Comparison of ENCODE assay signal across 33 cellular contexts in the genomic region with DNA sequence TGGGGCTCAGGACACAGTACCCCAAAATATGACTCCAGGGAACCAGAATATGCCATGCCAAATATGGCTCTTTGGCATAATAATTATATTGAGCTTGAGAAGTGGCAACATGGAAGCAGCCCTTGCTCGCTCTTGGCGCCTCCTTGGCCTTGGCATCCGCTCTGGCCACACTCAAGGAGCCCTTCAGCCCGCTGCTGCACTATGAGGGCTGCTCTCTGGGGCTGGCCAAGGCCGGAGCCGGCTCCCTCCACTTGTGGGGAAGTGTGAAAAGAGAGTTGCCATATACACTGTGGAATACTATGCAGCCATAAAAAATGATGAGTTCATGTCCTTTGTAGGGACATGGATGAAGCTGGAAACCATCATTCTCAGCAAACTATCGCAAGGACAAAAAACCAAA. TPM values are rescaled to one million over a fixed set of nuclear protein-coding genes. Genes with fewer than 3 reads are reported as not detected.
A peak's percentile ranks its signal among the peaks of the same experiment; 100 is the strongest.
DNase-seq lines count a peak whose midpoint lies in the region; ATAC-seq and TF ChIP-seq lines count a peak whose summit lies in the region.
"Had no signal": no experiment of that assay in that cellular context is flagged by ENCODE, and none has a peak within 500 bp of the region (broad histone marks: within the 10 kb centered on the region; RNA-seq: fewer than 3 reads in every experiment).

No MANE protein-coding gene starts in this region.

- H3K9me3 ChIP-seq in HEK293 (ENCODE audit: control insufficient read depth, insufficient read depth, low read depth, low read length): no peaks in the 10 kb centered on the region
- no peaks in the 10 kb centered on the region for H3K9me3 ChIP-seq in MM.1S (replicated peaks; ENCODE audit: insufficient read depth, low read length)
- H3K9me3 ChIP-seq: BE2C had no signal

- no peak overlapping the region for H3K9ac ChIP-seq in MM.1S (ENCODE audit: low read length)
- H3K9ac ChIP-seq: BLaER1; BLaER1 treated with 17β-estradiol and CSF1 and Interleukin-3, amounts not matched to agents 10 nM and 100 nM had no signal

- H3K4me1 Mint-ChIP-seq in osteocyte (ENCODE audit: unreplicated experiment): no peaks in the 10 kb centered on the region
- H3K4me1 Mint-ChIP-seq in natural killer cell: no peaks in the 10 kb centered on the region
- H3K4me1 Mint-ChIP-seq: B cell; CD14-positive monocyte; CD4-positive, alpha-beta memory T cell; CD4-positive, CD25-positive, alpha-beta regulatory T cell; CD8-positive, alpha-beta memory T cell had no signal

- POLR2A ChIA-PET in HEK293 (lab: Yijun Ruan, JAX): no interaction called here

- H3K36me3 Mint-ChIP-seq in osteocyte (ENCODE audit: unreplicated experiment) (no peaks in the 10 kb centered on the region), natural killer cell (peaks cover 8% of the 10 kb centered on the region)
- H3K36me3 Mint-ChIP-seq: CD14-positive monocyte; CD4-positive, CD25-positive, alpha-beta regulatory T cell; CD8-positive, alpha-beta T cell had no signal

- H3K27ac Mint-ChIP-seq in osteocyte (ENCODE audit: unreplicated experiment) (no peak overlapping the region), natural killer cell (no peak overlapping the region)
- H3K27ac Mint-ChIP-seq: B cell; CD14-positive monocyte; CD4-positive, alpha-beta memory T cell; CD4-positive, alpha-beta T cell; CD4-positive, CD25-positive, alpha-beta regulatory T cell; CD8-positive, alpha-beta T cell had no signal

- no peak for ATAC-seq in GM21423 (IDR thresholded peaks at IDR 0.05; ENCODE audit: unreplicated experiment)
- ATAC-seq in natural killer cell: no peak
- ATAC-seq: A549; CD8-positive, alpha-beta T cell had no signal

- TF ChIP-seq CTCF in HEK293 (tag by site-specific recombination; IDR thresholded peaks at IDR 0.05) (no peak), MM.1S (IDR thresholded peaks at IDR 0.05; ENCODE audit: low read length) (no peak), osteocyte (IDR thresholded peaks at IDR 0.05) (no peak), natural killer cell (IDR thresholded peaks at IDR 0.05) (no peak)

- H4K20me1 ChIP-seq in MM.1S (ENCODE audit: insufficient read depth, low read length): no peaks in the 10 kb centered on the region
- H4K20me1 ChIP-seq: BLaER1; BLaER1 treated with 17β-estradiol and CSF1 and Interleukin-3, amounts not matched to agents 10 nM and 100 nM had no signal

- H3F3A ChIP-seq in MM.1S (ENCODE audit: insufficient read depth, low read length): no peaks in the 10 kb centered on the region

- H3K4me1 ChIP-seq in HEK293 (ENCODE audit: control insufficient read depth, insufficient read depth, low read length) (no peaks in the 10 kb centered on the region), MM.1S (ENCODE audit: low read length) (0 out of 2 replicates have a peak, but pooled peaks cover 5% of the 10 kb centered on the region)
- H3K4me1 ChIP-seq: A549; BE2C; BLaER1; BLaER1 treated with 17β-estradiol and CSF1 and Interleukin-3, amounts not matched to agents 10 nM and 100 nM; Caco-2 had no signal

- intact Hi-C loops in natural killer cell (cut with micrococcal nuclease): no loop called here

- H3K36me3 ChIP-seq in HEK293 (ENCODE audit: control insufficient read depth in 2 of 2, insufficient read depth in 1 of 2, low read length in 2 of 2) (no peaks in the 10 kb centered on the region), MM.1S (replicated peaks; ENCODE audit: insufficient read depth, low read length) (no peaks in the 10 kb centered on the region)
- H3K36me3 ChIP-seq: BE2C; BLaER1; BLaER1 treated with 17β-estradiol and CSF1 and Interleukin-3, amounts not matched to agents 10 nM and 100 nM had no signal

- H3K27me3 Mint-ChIP-seq in osteocyte (ENCODE audit: unreplicated experiment) (peaks cover 9% of the 10 kb centered on the region), natural killer cell (ENCODE audit: low read depth in 2 of 2) (peaks cover 6 to 9% of the 10 kb centered on the region in 2 donors)
- H3K27me3 Mint-ChIP-seq: CD4-positive, alpha-beta T cell had no signal

- no peak overlapping the region for H3K4me3 ChIP-seq in HEK293 (ENCODE audit: low read depth, low read length)
- H3K4me3 ChIP-seq in MM.1S (ENCODE audit: low read length): no peak overlapping the region
- H3K4me3 ChIP-seq: A549; BLaER1; BLaER1 treated with 17β-estradiol and CSF1 and Interleukin-3, amounts not matched to agents 10 nM and 100 nM had no signal

- no peak overlapping the region for H2AFZ ChIP-seq in MM.1S (ENCODE audit: low read length)

- no peak for DNase-seq in MM.1S
- DNase-seq in osteocyte (ENCODE audit: extremely low spot score, unreplicated experiment): peak; percentile 76
- DNase-seq in NOMO-1 treated with dmso at 0.1 percent for 144 hours (lab: John Stamatoyannopoulos, UW; ENCODE audit: unreplicated experiment): no peak
- DNase-seq in natural killer cell: no peak
- DNase-seq: 8988T; ACHN; AML-193; BE2C; C1 segment of cervical spinal cord; Caco-2; Calu3; CD4-positive, alpha-beta memory T cell; CD4-positive, alpha-beta T cell; CD4-positive, CD25-positive, alpha-beta regulatory T cell; CD8-positive, alpha-beta memory T cell; CD8-positive, alpha-beta T cell; COR-L47; DMS 273 treated with DMSO at 0.1 percent for 48 hours; DMS153; DMS53; DMS79; DMS79 treated with DMSO at 0.1 percent for 48 hours; DND-41; EL had no signal

- H3K9me3 Mint-ChIP-seq in osteocyte (ENCODE audit: unreplicated experiment): peaks cover 5% of the 10 kb centered on the region
- H3K9me3 Mint-ChIP-seq in natural killer cell: peaks cover 0 to 8% of the 10 kb centered on the region in 2 donors

- no peaks in the 10 kb centered on the region for H3K79me2 ChIP-seq in MM.1S (ENCODE audit: low read length)

- H3K9me2 ChIP-seq in MM.1S (replicated peaks; ENCODE audit: insufficient read depth, low read length): no peaks in the 10 kb centered on the region

- no peak overlapping the region for H3K4me3 Mint-ChIP-seq in osteocyte (ENCODE audit: unreplicated experiment)
- no peak overlapping the region for H3K4me3 Mint-ChIP-seq in natural killer cell
- H3K4me3 Mint-ChIP-seq: B cell; CD14-positive monocyte; CD4-positive, alpha-beta memory T cell; CD4-positive, alpha-beta T cell; CD8-positive, alpha-beta memory T cell; CD8-positive, alpha-beta T cell had no signal

- CTCF ChIA-PET in HEK293 (lab: Yijun Ruan, JAX): no interaction called here

- H3K27me3 ChIP-seq in MM.1S (replicated peaks; ENCODE audit: insufficient read depth, low read length): no peaks in the 10 kb centered on the region
- H3K27me3 ChIP-seq: BE2C; BLaER1; BLaER1 treated with 17β-estradiol and CSF1 and Interleukin-3, amounts not matched to agents 10 nM and 100 nM had no signal

- H3K4me2 ChIP-seq in MM.1S (ENCODE audit: low read depth, low read length): no peak overlapping the region
- H3K4me2 ChIP-seq: A549; BLaER1; BLaER1 treated with 17β-estradiol and CSF1 and Interleukin-3, amounts not matched to agents 10 nM and 100 nM had no signal

- H3K27ac ChIP-seq in HEK293 (ENCODE audit: extremely low read depth, low read depth, low read length): no peak overlapping the region
- H3K27ac ChIP-seq in MM.1S (ENCODE audit: low read length): peak overlapping the region; percentile 50; the same call in 1 of the 2 replicates
- H3K27ac ChIP-seq: 22Rv1; A549; BLaER1; BLaER1 treated with 17β-estradiol and CSF1 and Interleukin-3, amounts not matched to agents 10 nM and 100 nM; C4-2B had no signal

TF ChIP-seq in HEK293, 187 proteins besides CTCF, POLR2A, EP300 and RAD21:
- TF ChIP-seq BCL11A (tag by site-specific recombination; IDR thresholded peaks at IDR 0.05; ENCODE audit: low read depth): no peak
- TF ChIP-seq ZNF146 (tag by site-specific recombination; IDR thresholded peaks at IDR 0.05): peak; percentile 74
- no peak for TF ChIP-seq WT1 (tag by site-specific recombination; IDR thresholded peaks at IDR 0.05)

RNA-seq across cellular contexts. Expression of gene HERC6, which starts 18.4 kb away (rescaled TPM):
- total RNA-seq in osteocyte (2.3 and 2.8 TPM in 2 replicates), natural killer cell (10 to 100 TPM in 2 of 3 donors, 1 to 10 TPM in 1; 8.3 to 18.0 (median 17.5) TPM)
